In genomic region chr16:8951447-8952280, GRCh38 we compare ENCODE assay signal across 11 cellular contexts. TPM values are rescaled to one million over a fixed set of nuclear protein-coding genes. Genes with fewer than 3 reads are reported as not detected.
DNase-seq lines count a peak whose midpoint lies in the region; ATAC-seq and TF ChIP-seq lines count a peak whose summit lies in the region.
"Had no signal": no experiment of that assay in that cellular context is flagged by ENCODE, and none has a peak within 500 bp of the region (broad histone marks: within the 10 kb centered on the region; RNA-seq: fewer than 3 reads in every experiment).

No MANE protein-coding gene starts in this region.

- H3K27ac ChIP-seq in parathyroid adenoma, result no peak overlapping the region
- H3K27ac ChIP-seq: HL-60, upper lobe of left lung had no signal

- POLR2A ChIA-PET in activated naive CD8-positive, alpha-beta T cell treated with anti-CD3 and anti-CD28 coated beads, Interleukin-2, amount 10 ng/mL, durations not matched to agents 7 days and 5 days (lab: Charles Lee), result no interaction called here

- no peak overlapping the region for H3K4me3 Mint-ChIP-seq in activated naive CD8-positive, alpha-beta T cell treated with anti-CD3 and anti-CD28 coated beads, Interleukin-2, amount 10 ng/mL, durations not matched to agents 7 days and 5 days

- H3K9ac ChIP-seq in parathyroid adenoma, result no peak overlapping the region

- H3K27me3 Mint-ChIP-seq in activated naive CD8-positive, alpha-beta T cell treated with anti-CD3 and anti-CD28 coated beads, Interleukin-2, amount 10 ng/mL, durations not matched to agents 7 days and 5 days, result no peaks in the 10 kb centered on the region

- no peak for TF ChIP-seq CTCF in parathyroid adenoma (IDR thresholded peaks at IDR 0.05)

- no peaks in the 10 kb centered on the region for H3K36me3 ChIP-seq in parathyroid adenoma (ENCODE audit: control insufficient read depth, insufficient read depth, low read length)
- H3K36me3 ChIP-seq: upper lobe of left lung had no signal

- no peak for DNase-seq in activated naive CD8-positive, alpha-beta T cell treated with anti-CD3 and anti-CD28 coated beads, Interleukin-2, amount 10 ng/mL, durations not matched to agents 7 days and 5 days
- DNase-seq in mucosa of gallbladder (ENCODE audit: low spot score), result no peak
- no peak for DNase-seq in hippocampal formation (lab: John Stamatoyannopoulos, UW)
- DNase-seq: NK-92 treated with Interleukin-12 subunit alpha and Interleukin-12 subunit beta, amount 100 ng/mL, for 24 hours; upper lobe of left lung had no signal

- H3K9me3 Mint-ChIP-seq in activated naive CD8-positive, alpha-beta T cell treated with anti-CD3 and anti-CD28 coated beads, Interleukin-2, amount 10 ng/mL, durations not matched to agents 7 days and 5 days, result no peaks in the 10 kb centered on the region

- no peaks in the 10 kb centered on the region for H3K27me3 ChIP-seq in parathyroid adenoma (ENCODE audit: control insufficient read depth, insufficient read depth, low read length)
- H3K27me3 ChIP-seq: upper lobe of left lung had no signal

- ATAC-seq in GM18867 (IDR thresholded peaks at IDR 0.05; ENCODE audit: unreplicated experiment) (peak; percentile 52), HG03045 (IDR thresholded peaks at IDR 0.05; ENCODE audit: unreplicated experiment) (peak; percentile 39), HG02610 (IDR thresholded peaks at IDR 0.05; ENCODE audit: unreplicated experiment) (no peak)
- peak; percentile 27 for ATAC-seq in activated naive CD8-positive, alpha-beta T cell treated with anti-CD3 and anti-CD28 coated beads, Interleukin-2, amount 10 ng/mL, durations not matched to agents 7 days and 5 days (ENCODE audit: low read depth)
- ATAC-seq: HCT116 had no signal

- no peaks in the 10 kb centered on the region for H3K9me3 ChIP-seq in parathyroid adenoma (ENCODE audit: control insufficient read depth, low read length)
- H3K9me3 ChIP-seq: upper lobe of left lung had no signal

- peaks cover 29% of the 10 kb centered on the region for H3K4me1 ChIP-seq in parathyroid adenoma

- H3K79me2 ChIP-seq in parathyroid adenoma, result peaks cover 84% of the 10 kb centered on the region

- H2AFZ ChIP-seq in parathyroid adenoma, result no peak overlapping the region

- peak overlapping the region; percentile 23 for H3K4me2 ChIP-seq in parathyroid adenoma (ENCODE audit: low read length)

- H3K27ac Mint-ChIP-seq in activated naive CD8-positive, alpha-beta T cell treated with anti-CD3 and anti-CD28 coated beads, Interleukin-2, amount 10 ng/mL, durations not matched to agents 7 days and 5 days, result no peak overlapping the region

- H3K36me3 Mint-ChIP-seq in activated naive CD8-positive, alpha-beta T cell treated with anti-CD3 and anti-CD28 coated beads, Interleukin-2, amount 10 ng/mL, durations not matched to agents 7 days and 5 days, result peaks cover 3% of the 10 kb centered on the region

- peaks cover 55% of the 10 kb centered on the region for H3K4me1 Mint-ChIP-seq in activated naive CD8-positive, alpha-beta T cell treated with anti-CD3 and anti-CD28 coated beads, Interleukin-2, amount 10 ng/mL, durations not matched to agents 7 days and 5 days

- no peak overlapping the region for H3K4me3 ChIP-seq in parathyroid adenoma (ENCODE audit: low read depth, low read length)
- H3K4me3 ChIP-seq: upper lobe of left lung had no signal

RNA-seq across cellular contexts. Expression of gene USP7, which starts 12.0 kb away (rescaled TPM):
- total RNA-seq in activated naive CD8-positive, alpha-beta T cell treated with anti-CD3 and anti-CD28 coated beads, Interleukin-2, amount 10 ng/mL, durations not matched to agents 7 days and 5 days, result 100 to 1,000 TPM; 153 to 162 TPM
- 108 TPM for total RNA-seq in mucosa of gallbladder
